29 cellular contexts compared by ENCODE assay signal in genomic region chr3:15114466-15115358, GRCh38.
"Had no signal": no experiment of that assay in that cellular context is flagged by ENCODE, and none has a peak within 500 bp of the region (broad histone marks: within the 10 kb centered on the region; RNA-seq: fewer than 3 reads in every experiment).

No MANE protein-coding gene starts in this region.

- H3K4me3 ChIP-seq: ascending aorta, esophagus squamous epithelium, testis, transverse colon had no signal

- H3K9me3 ChIP-seq: ascending aorta, esophagus squamous epithelium, testis, transverse colon had no signal

- H3K4me1 Mint-ChIP-seq: immature natural killer cell, neural crest cell had no signal

- H3K4me1 ChIP-seq: ascending aorta, esophagus squamous epithelium, testis, transverse colon had no signal

- H3K27me3 ChIP-seq: testis had no signal

- H3K36me3 ChIP-seq: ascending aorta, esophagus squamous epithelium, transverse colon had no signal

- H3K9me3 Mint-ChIP-seq: activated CD4-positive, alpha-beta memory T cell treated with anti-CD3 and anti-CD28 coated beads for 36 hours; activated CD4-positive, alpha-beta T cell treated with anti-CD3 and anti-CD28 coated beads, Interleukin-2, amount 10 ng/mL, durations not matched to agents 24 days and 14 days; activated naive CD4-positive, alpha-beta T cell treated with anti-CD3 and anti-CD28 coated beads, Interleukin-2, amount 10 ng/mL, durations not matched to agents 7 days and 5 days; activated naive CD8-positive, alpha-beta T cell treated with anti-CD3 and anti-CD28 coated beads, Interleukin-2, amount 10 ng/mL, durations not matched to agents 7 days and 5 days; activated T-helper 1 cell treated with anti-CD3 and anti-CD28 coated beads, Interleukin-12 subunit alpha, Interleukin-12 subunit beta, Interleukin-2, Interleukin-4 antibody, amounts not matched to agents 30 ng/mL and 10 ng/mL and 1 ng/mL, durations not matched to agents 14 hours and 24 hours and 36 hours; immature natural killer cell; neural crest cell; T-helper 1 cell treated with Interleukin-12 subunit alpha and Interleukin-12 subunit beta and Interleukin-4 antibody, amounts not matched to agents 30 μg/mL and 1 μg/mL, for 36 hours had no signal

- H3K36me3 Mint-ChIP-seq: activated CD4-positive, alpha-beta memory T cell treated with anti-CD3 and anti-CD28 coated beads for 36 hours; activated naive CD4-positive, alpha-beta T cell treated with anti-CD3 and anti-CD28 coated beads, Interleukin-2, amount 10 ng/mL, durations not matched to agents 7 days and 5 days; activated naive CD8-positive, alpha-beta T cell treated with anti-CD3 and anti-CD28 coated beads, Interleukin-2, amount 10 ng/mL, durations not matched to agents 7 days and 5 days; brain; immature natural killer cell; naive thymus-derived CD4-positive, alpha-beta T cell had no signal

- H3K27ac ChIP-seq: ascending aorta, epithelial cell of prostate, esophagus squamous epithelium, testis, transverse colon, VCaP had no signal

- H3K27me3 Mint-ChIP-seq: activated CD4-positive, alpha-beta memory T cell treated with anti-CD3 and anti-CD28 coated beads for 36 hours had no signal

- DNase-seq: activated CD4-positive, alpha-beta memory T cell treated with anti-CD3 and anti-CD28 coated beads for 36 hours; activated CD4-positive, alpha-beta T cell treated with anti-CD3 and anti-CD28 coated beads, Interleukin-2, amount 10 ng/mL, durations not matched to agents 24 days and 14 days; activated CD4-positive, CD25-positive, alpha-beta regulatory T cell treated with anti-CD3 and anti-CD28 coated beads, Interleukin-2, amount 50 U/mL, for 72 hours; activated CD8-positive, alpha-beta memory T cell treated with anti-CD3 and anti-CD28 coated beads, Interleukin-2, amount 50 U/mL, for 4 hours; activated gamma-delta T cell; activated naive CD4-positive, alpha-beta T cell treated with anti-CD3 and anti-CD28 coated beads, Interleukin-2, amount 10 ng/mL, durations not matched to agents 7 days and 5 days; activated naive CD8-positive, alpha-beta T cell treated with anti-CD3 and anti-CD28 coated beads, Interleukin-2, amount 10 ng/mL, durations not matched to agents 7 days and 5 days; activated T-cell treated with anti-CD3 and anti-CD28 coated beads, Interleukin-2, amount 50 U/mL, for 1 hour; effector CD8-positive, alpha-beta T cell; esophagus squamous epithelium; foreskin melanocyte; immature natural killer cell; kidney; left colon; midbrain; naive thymus-derived CD4-positive, alpha-beta T cell; right cardiac atrium; stimulated activated CD4-positive, alpha-beta T cell treated with anti-CD3 and anti-CD28 coated beads, Interleukin-4, amount 100 ng/mL, for 1 hour; stimulated activated naive CD8-positive, alpha-beta T cell treated with anti-CD3 and anti-CD28 coated beads, Interleukin-15, Interleukin-2, amounts not matched to agents 100 U/mL and 50 U/mL, for 24 hours; T-helper 9 cell; testis; transverse colon had no signal

- ATAC-seq: left colon; naive thymus-derived CD4-positive, alpha-beta T cell; right cardiac atrium; stimulated activated naive CD8-positive, alpha-beta T cell treated with anti-CD3 and anti-CD28 coated beads, Interleukin-15, Interleukin-2, amounts not matched to agents 100 U/mL and 50 U/mL, for 24 hours had no signal

- H3K4me3 Mint-ChIP-seq: activated CD4-positive, alpha-beta memory T cell treated with anti-CD3 and anti-CD28 coated beads for 36 hours; activated CD4-positive, alpha-beta T cell treated with anti-CD3 and anti-CD28 coated beads, Interleukin-2, amount 10 ng/mL, durations not matched to agents 24 days and 14 days; activated naive CD4-positive, alpha-beta T cell treated with anti-CD3 and anti-CD28 coated beads, Interleukin-2, amount 10 ng/mL, durations not matched to agents 7 days and 5 days; activated naive CD8-positive, alpha-beta T cell treated with anti-CD3 and anti-CD28 coated beads, Interleukin-2, amount 10 ng/mL, durations not matched to agents 7 days and 5 days; activated T-helper 1 cell treated with anti-CD3 and anti-CD28 coated beads, Interleukin-12 subunit alpha, Interleukin-12 subunit beta, Interleukin-2, Interleukin-4 antibody, amounts not matched to agents 30 ng/mL and 10 ng/mL and 1 ng/mL, durations not matched to agents 14 hours and 24 hours and 36 hours; brain; immature natural killer cell; naive thymus-derived CD4-positive, alpha-beta T cell; neural crest cell; T-helper 1 cell treated with Interleukin-12 subunit alpha and Interleukin-12 subunit beta and Interleukin-4 antibody, amounts not matched to agents 30 μg/mL and 1 μg/mL, for 36 hours had no signal

- H3K27ac Mint-ChIP-seq: activated CD4-positive, alpha-beta memory T cell treated with anti-CD3 and anti-CD28 coated beads for 36 hours; activated CD4-positive, alpha-beta T cell treated with anti-CD3 and anti-CD28 coated beads, Interleukin-2, amount 10 ng/mL, durations not matched to agents 24 days and 14 days; activated naive CD4-positive, alpha-beta T cell treated with anti-CD3 and anti-CD28 coated beads, Interleukin-2, amount 10 ng/mL, durations not matched to agents 7 days and 5 days; activated naive CD8-positive, alpha-beta T cell treated with anti-CD3 and anti-CD28 coated beads, Interleukin-2, amount 10 ng/mL, durations not matched to agents 7 days and 5 days; activated T-helper 1 cell treated with anti-CD3 and anti-CD28 coated beads, Interleukin-12 subunit alpha, Interleukin-12 subunit beta, Interleukin-2, Interleukin-4 antibody, amounts not matched to agents 30 ng/mL and 10 ng/mL and 1 ng/mL, durations not matched to agents 14 hours and 24 hours and 36 hours; brain; immature natural killer cell; naive thymus-derived CD4-positive, alpha-beta T cell; T-helper 1 cell treated with Interleukin-12 subunit alpha and Interleukin-12 subunit beta and Interleukin-4 antibody, amounts not matched to agents 30 μg/mL and 1 μg/mL, for 36 hours had no signal
